In the genomic region with DNA sequence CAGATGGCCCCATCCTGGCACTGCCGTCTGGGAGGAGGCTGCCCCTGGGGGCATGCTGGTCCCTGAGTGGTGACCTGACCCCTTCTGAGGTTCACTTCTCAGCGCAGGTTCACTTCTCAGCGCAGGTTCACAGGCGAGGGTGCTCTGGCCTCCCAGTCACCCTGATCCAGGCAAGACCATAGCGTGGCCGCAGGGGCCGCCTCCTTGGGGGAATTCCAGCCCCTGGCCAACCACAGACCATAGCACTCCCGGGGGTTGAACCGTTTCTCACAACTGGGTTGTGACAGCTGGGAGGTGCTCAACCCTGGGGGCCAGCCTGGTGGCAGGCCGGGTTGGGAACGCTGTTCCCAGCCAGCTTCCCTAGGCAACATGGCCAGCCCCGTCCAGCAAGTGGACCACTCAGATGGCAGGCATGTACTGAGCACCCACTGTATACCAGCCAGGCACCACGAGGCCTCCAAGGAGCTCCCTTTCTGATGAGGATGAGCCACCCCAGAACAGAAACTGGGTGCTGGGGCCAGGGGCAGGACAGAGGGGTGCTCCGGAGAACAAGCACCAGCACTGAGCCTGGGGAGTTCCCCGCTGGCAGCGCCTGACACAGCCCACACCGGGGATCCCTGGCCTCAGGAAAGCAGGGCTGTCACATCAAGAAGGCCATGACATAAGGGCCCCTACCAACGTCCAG, we compare ENCODE assay signal across 12 cellular contexts. TPM values are rescaled to one million over a fixed set of nuclear protein-coding genes. Genes with fewer than 3 reads are reported as not detected.
DNase-seq lines count a peak whose midpoint lies in the region; ATAC-seq and TF ChIP-seq lines count a peak whose summit lies in the region.
"Had no signal": no experiment of that assay in that cellular context is flagged by ENCODE, and none has a peak within 500 bp of the region (broad histone marks: within the 10 kb centered on the region; RNA-seq: fewer than 3 reads in every experiment).

No MANE protein-coding gene starts in this region.

- no peak for TF ChIP-seq CTCF in GM12865 (IDR thresholded peaks at IDR 0.05; ENCODE audit: insufficient read depth, low read depth, low read length, missing control alignments)
- TF ChIP-seq CTCF in OCI-LY7 (conservative IDR thresholded peaks at IDR 0.05; ENCODE audit: low read length) = no peak
- TF ChIP-seq CTCF in right lobe of liver (IDR thresholded peaks at IDR 0.05) = no peak
- no peak for TF ChIP-seq CTCF in ascending aorta (IDR thresholded peaks at IDR 0.05)

- no peaks in the 10 kb centered on the region for H3K9me2 ChIP-seq in OCI-LY7 (ENCODE audit: insufficient read depth, low read length)

- H3K4me3 ChIP-seq in GM12865 (ENCODE audit: low read depth, low read length) = peak overlapping the region; percentile 63
- H3K4me3 ChIP-seq in OCI-LY7 (ENCODE audit: low read depth, low read length, poor library complexity, severe bottlenecking) = no peak overlapping the region
- peak overlapping the region; percentile 12 to 49 (median 23) for H3K4me3 ChIP-seq in right lobe of liver
- H3K4me3 ChIP-seq in ascending aorta = no peak overlapping the region
- H3K4me3 ChIP-seq: SJCRH30 had no signal

- CTCF ChIA-PET in OCI-LY7 (lab: Charles Lee; ENCODE audit: unreplicated experiment) = no interaction called here

- no peaks in the 10 kb centered on the region for H3K79me2 ChIP-seq in OCI-LY7 (ENCODE audit: insufficient read depth, low read depth, low read length)

- DNase-seq in GM12865 (ENCODE audit: low read depth) = peak; percentile 93
- no peak for DNase-seq in OCI-LY7 (ENCODE audit: low spot score)
- peak; percentile 81 to 95 (median 89) for DNase-seq in right lobe of liver
- DNase-seq in ascending aorta (ENCODE audit: low spot score in 2 of 2) = no peak
- DNase-seq in activated CD8-positive, alpha-beta memory T cell treated with anti-CD3 and anti-CD28 coated beads, Interleukin-2, amount 50 U/mL, for 48 hours = no peak
- DNase-seq: activated T-cell treated with anti-CD3 and anti-CD28 coated beads for 4 hours, dermis blood vessel endothelial cell, NCI-H187 treated with DMSO at 0.1 percent for 48 hours, SJCRH30 had no signal

- no CpG with 5 or more reads among the region's 18 CpGs for WGBS in right lobe of liver (ENCODE audit: insufficient coverage, low coverage, low lambda C conversion rate, missing lambda C conversion rate)

- TF ChIP-seq POLR2A in right lobe of liver (IDR thresholded peaks at IDR 0.05) = peak; percentile 59

- ATAC-seq in GM19438 (IDR thresholded peaks at IDR 0.05; ENCODE audit: low read depth, unreplicated experiment) = peak; percentile 32
- peak; percentile 1 to 33 (median 18) for ATAC-seq in right lobe of liver
- no peak for ATAC-seq in HG03520 (IDR thresholded peaks at IDR 0.05; ENCODE audit: unreplicated experiment)
- no peak for ATAC-seq in GM18873 (IDR thresholded peaks at IDR 0.05; ENCODE audit: low FRiP score, unreplicated experiment)

- BruUV-seq in OCI-LY7 (replicated peaks; lab: Mats Ljungman, UMichigan) = no TSS peak

- H3K4me1 ChIP-seq in OCI-LY7 (ENCODE audit: insufficient read depth, low read length, poor library complexity, severe bottlenecking) (peaks cover 71% of the 10 kb centered on the region), right lobe of liver (peaks cover 0 to 82% (median 34%) of the 10 kb centered on the region in 4 donors), ascending aorta (peaks cover 1 to 3% of the 10 kb centered on the region in 2 donors)

- H3K27ac ChIP-seq in OCI-LY7 (ENCODE audit: low read depth, low read length, poor library complexity, severe bottlenecking) = no peak overlapping the region
- peak overlapping the region; percentile 73 to 99 (median 75) for H3K27ac ChIP-seq in right lobe of liver
- H3K27ac ChIP-seq in ascending aorta = peak overlapping the region in 1 of 2 donors; percentile 9
- H3K27ac ChIP-seq: SJCRH30 had no signal

- H3K27me3 ChIP-seq in right lobe of liver = no peaks in the 10 kb centered on the region
- H3K27me3 ChIP-seq in ascending aorta = no peaks in the 10 kb centered on the region
- H3K27me3 ChIP-seq: SJCRH30 had no signal

- H3K9me3 ChIP-seq in OCI-LY7 (ENCODE audit: low read length) (no peaks in the 10 kb centered on the region), right lobe of liver (no peaks in the 10 kb centered on the region), ascending aorta (no peaks in the 10 kb centered on the region)
- H3K9me3 ChIP-seq: SJCRH30 had no signal

- H3K36me3 ChIP-seq in OCI-LY7 (ENCODE audit: insufficient read depth, low read length) (no peaks in the 10 kb centered on the region), right lobe of liver (no peaks in the 10 kb centered on the region), ascending aorta (no peaks in the 10 kb centered on the region)
- H3K36me3 ChIP-seq: SJCRH30 had no signal

- intact Hi-C loops in OCI-LY7 (cut with micrococcal nuclease; ENCODE audit: unreplicated experiment) (loop anchor here (10.0 kb wide), 1 partner anchor 986 kb away; no protein-coding TSS in a partner anchor), right lobe of liver (cut with DNase I) (loop anchor here in 1 of 2 donors (10.0 kb wide), 1 partner anchor 886 kb away; no protein-coding TSS in a partner anchor), ascending aorta (cut with DNase I) (no loop called here)

- POLR2A ChIA-PET in OCI-LY7 (lab: Charles Lee) = interaction anchor here (0.6 to 1.1 kb wide), 2 partner anchors 26 to 655 kb away, joined by 3 to 5 read pairs; no protein-coding TSS in a partner anchor

- H4K20me1 ChIP-seq in OCI-LY7 (ENCODE audit: insufficient read depth, low read length) = no peaks in the 10 kb centered on the region

- peak overlapping the region; percentile 64; the same call in 1 of the 2 replicates for H3K4me2 ChIP-seq in OCI-LY7 (ENCODE audit: low read length)

- H2AFZ ChIP-seq in OCI-LY7 (ENCODE audit: low read length) = peak overlapping the region; percentile 82; the same call in 1 of the 2 replicates

RNA-seq across cellular contexts. Expression of a gene that starts 28.3 kb away (rescaled TPM):
- total RNA-seq in OCI-LY7 (2014; rRNA removed; shearing (Covaris generic)) = 24.2 and 25.6 TPM in 2 replicates
- total RNA-seq in OCI-LY7 (2022) (51.4 and 57.0 TPM in 2 replicates), right lobe of liver (100 to 1,000 TPM; 109 to 298 (median 218) TPM), ascending aorta (772 TPM)

Comparison
In these comparisons a context has a peak if more than half of its experiments do, and no peak if none do; other contexts are left out.
1. DNase-seq: peak in GM12865 (single experiment) and right lobe of liver (3 of 3); none in OCI-LY7 (single experiment), ascending aorta (0 of 2) and activated CD8-positive, alpha-beta memory T cell treated with anti-CD3 and anti-CD28 coated beads, Interleukin-2, amount 50 U/mL, for 48 hours (single experiment).
2. H3K4me3 ChIP-seq: peak in GM12865 (single experiment) and right lobe of liver (3 of 3); none in OCI-LY7 (single experiment) and ascending aorta (0 of 2).
3. ATAC-seq: peak in GM19438 (single experiment) and right lobe of liver (4 of 4); none in HG03520 (single experiment) and GM18873 (single experiment).